1 cellular context compared by ENCODE assay signal in the genomic region with DNA sequence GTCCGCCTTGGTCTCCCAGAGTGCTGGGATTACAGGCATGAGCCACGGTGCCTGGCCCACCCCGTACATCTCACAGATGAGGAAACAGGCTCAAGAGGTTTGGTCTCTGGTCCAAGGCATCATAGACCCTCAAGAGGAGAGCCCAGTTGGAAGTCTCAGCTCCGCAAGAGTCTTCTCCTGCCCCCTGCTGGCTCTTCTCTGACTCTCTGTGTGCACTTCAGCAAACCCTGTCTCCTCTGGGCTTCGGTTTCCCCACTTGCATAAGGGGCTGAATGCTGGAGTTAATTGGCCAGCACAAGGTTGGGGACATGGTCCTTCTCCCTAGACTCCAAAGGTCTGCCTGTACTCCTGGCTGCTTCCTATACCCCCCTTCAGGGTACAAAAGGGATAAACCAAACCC.
TF ChIP-seq lines count a peak whose summit lies in the region.

No MANE protein-coding gene starts in this region.

TF ChIP-seq in GM23338, 12 proteins besides CTCF, POLR2A, EP300 and RAD21 (continued from another document):
- TF ChIP-seq REST (IDR thresholded peaks at IDR 0.05; ENCODE audit: unreplicated experiment) (no peak), ETS1 (IDR thresholded peaks at IDR 0.05) (no peak), STAT1 (IDR thresholded peaks at IDR 0.05; ENCODE audit: unreplicated experiment) (no peak)
- TF ChIP-seq, protein P1, sequence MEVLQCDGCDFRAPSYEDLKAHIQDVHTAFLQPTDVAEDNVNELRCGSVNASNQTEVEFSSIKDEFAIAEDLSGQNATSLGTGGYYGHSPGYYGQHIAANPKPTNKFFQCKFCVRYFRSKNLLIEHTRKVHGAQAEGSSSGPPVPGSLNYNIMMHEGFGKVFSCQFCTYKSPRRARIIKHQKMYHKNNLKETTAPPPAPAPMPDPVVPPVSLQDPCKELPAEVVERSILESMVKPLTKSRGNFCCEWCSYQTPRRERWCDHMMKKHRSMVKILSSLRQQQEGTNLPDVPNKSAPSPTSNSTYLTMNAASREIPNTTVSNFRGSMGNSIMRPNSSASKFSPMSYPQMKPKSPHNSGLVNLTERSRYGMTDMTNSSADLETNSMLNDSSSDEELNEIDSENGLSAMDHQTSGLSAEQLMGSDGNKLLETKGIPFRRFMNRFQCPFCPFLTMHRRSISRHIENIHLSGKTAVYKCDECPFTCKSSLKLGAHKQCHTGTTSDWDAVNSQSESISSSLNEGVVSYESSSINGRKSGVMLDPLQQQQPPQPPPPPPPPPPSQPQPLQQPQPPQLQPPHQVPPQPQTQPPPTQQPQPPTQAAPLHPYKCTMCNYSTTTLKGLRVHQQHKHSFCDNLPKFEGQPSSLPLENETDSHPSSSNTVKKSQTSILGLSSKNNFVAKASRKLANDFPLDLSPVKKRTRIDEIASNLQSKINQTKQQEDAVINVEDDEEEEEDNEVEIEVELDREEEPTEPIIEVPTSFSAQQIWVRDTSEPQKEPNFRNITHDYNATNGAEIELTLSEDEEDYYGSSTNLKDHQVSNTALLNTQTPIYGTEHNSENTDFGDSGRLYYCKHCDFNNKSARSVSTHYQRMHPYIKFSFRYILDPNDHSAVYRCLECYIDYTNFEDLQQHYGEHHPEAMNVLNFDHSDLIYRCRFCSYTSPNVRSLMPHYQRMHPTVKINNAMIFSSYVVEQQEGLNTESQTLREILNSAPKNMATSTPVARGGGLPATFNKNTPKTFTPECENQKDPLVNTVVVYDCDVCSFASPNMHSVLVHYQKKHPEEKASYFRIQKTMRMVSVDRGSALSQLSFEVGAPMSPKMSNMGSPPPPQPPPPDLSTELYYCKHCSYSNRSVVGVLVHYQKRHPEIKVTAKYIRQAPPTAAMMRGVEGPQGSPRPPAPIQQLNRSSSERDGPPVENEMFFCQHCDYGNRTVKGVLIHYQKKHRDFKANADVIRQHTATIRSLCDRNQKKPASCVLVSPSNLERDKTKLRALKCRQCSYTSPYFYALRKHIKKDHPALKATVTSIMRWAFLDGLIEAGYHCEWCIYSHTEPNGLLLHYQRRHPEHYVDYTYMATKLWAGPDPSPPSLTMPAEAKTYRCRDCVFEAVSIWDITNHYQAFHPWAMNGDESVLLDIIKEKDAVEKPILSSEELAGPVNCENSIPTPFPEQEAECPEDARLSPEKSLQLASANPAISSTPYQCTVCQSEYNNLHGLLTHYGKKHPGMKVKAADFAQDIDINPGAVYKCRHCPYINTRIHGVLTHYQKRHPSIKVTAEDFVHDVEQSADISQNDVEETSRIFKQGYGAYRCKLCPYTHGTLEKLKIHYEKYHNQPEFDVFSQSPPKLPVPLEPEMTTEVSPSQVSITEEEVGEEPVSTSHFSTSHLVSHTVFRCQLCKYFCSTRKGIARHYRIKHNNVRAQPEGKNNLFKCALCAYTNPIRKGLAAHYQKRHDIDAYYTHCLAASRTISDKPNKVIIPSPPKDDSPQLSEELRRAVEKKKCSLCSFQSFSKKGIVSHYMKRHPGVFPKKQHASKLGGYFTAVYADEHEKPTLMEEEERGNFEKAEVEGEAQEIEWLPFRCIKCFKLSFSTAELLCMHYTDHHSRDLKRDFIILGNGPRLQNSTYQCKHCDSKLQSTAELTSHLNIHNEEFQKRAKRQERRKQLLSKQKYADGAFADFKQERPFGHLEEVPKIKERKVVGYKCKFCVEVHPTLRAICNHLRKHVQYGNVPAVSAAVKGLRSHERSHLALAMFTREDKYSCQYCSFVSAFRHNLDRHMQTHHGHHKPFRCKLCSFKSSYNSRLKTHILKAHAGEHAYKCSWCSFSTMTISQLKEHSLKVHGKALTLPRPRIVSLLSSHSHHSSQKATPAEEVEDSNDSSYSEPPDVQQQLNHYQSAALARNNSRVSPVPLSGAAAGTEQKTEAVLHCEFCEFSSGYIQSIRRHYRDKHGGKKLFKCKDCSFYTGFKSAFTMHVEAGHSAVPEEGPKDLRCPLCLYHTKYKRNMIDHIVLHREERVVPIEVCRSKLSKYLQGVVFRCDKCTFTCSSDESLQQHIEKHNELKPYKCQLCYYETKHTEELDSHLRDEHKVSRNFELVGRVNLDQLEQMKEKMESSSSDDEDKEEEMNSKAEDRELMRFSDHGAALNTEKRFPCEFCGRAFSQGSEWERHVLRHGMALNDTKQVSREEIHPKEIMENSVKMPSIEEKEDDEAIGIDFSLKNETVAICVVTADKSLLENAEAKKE (CRISPR knock-in tag; IDR thresholded peaks at IDR 0.05) = no peak
TF ChIP-seq in GM23338: peak in this region for 0.
